8 cellular contexts compared by ENCODE assay signal in genomic region chr3:52231502-52232278, GRCh38. TPM values are rescaled to one million over a fixed set of nuclear protein-coding genes. Genes with fewer than 3 reads are reported as not detected.
A peak's percentile ranks its signal among the peaks of the same experiment; 100 is the strongest.
DNase-seq lines count a peak whose midpoint lies in the region; ATAC-seq, FAIRE-seq and TF ChIP-seq lines count a peak whose summit lies in the region.

No MANE protein-coding gene starts in this region.

- no TSS peak for BruUV-seq in K562 (replicated peaks; lab: Mats Ljungman, UMichigan)

- H3K4me1 ChIP-seq in K562 (replicated peaks in 1 of 2; ENCODE audit: control insufficient read depth in 2 of 2, insufficient read depth in 2 of 2, low read length in 2 of 2) (peaks cover 1 to 45% of the 10 kb centered on the region in 2 experiments; a peak in 4 of 5 replicates), left lung (peaks cover 3 to 45% of the 10 kb centered on the region in 2 donors)

- no peaks in the 10 kb centered on the region for H3K9me1 ChIP-seq in K562 (ENCODE audit: control insufficient read depth, insufficient read depth, low read length)

- TF ChIP-seq CTCF in LNCaP clone FGC (IDR thresholded peaks at IDR 0.05; ENCODE audit: control insufficient read depth, extremely low read depth, insufficient read depth) (peak; percentile 97), VCaP (conservative IDR thresholded peaks at IDR 0.05) (peak; percentile 98), K562 (IDR thresholded peaks at IDR 0.05 in 2 of 3, conservative IDR thresholded peaks at IDR 0.05 in 1 of 3; ENCODE audit: insufficient read depth in 2 of 3, low read depth in 1 of 3, low read length in 3 of 3) (peak; percentile 71 to 87 (median 77)), left lung (IDR thresholded peaks at IDR 0.05) (peak; percentile 81 to 96)

- DNase-seq in GM12891 (ENCODE audit: insufficient read length, low spot score): peak; percentile 88
- DNase-seq in LNCaP clone FGC (ENCODE audit: low read depth): no peak
- DNase-seq in K562 (ENCODE audit: extremely low read depth in 1 of 4, low spot score in 3 of 4): peak; percentile 64 to 72 (median 72)
- peak; percentile 80 to 95 for DNase-seq in left lung
- peak; percentile 71 to 88 (median 84) for DNase-seq in stimulated activated CD4-positive, alpha-beta T cell treated with anti-CD3 and anti-CD28 coated beads, TNF-alpha, amount 100 ng/mL, for 48 hours (ENCODE audit: low read depth in 3 of 3)
- no peak for DNase-seq in NCI-H446 treated with DMSO at 0.1 percent for 48 hours (lab: John Stamatoyannopoulos, UW)
- no peak for DNase-seq in NCI-H1092 treated with DMSO at 0.1 percent for 48 hours (lab: John Stamatoyannopoulos, UW)

- H3K27me3 ChIP-seq in K562 (ENCODE audit: control insufficient read depth in 2 of 2, insufficient read depth in 2 of 2, low read length in 2 of 2) (no peaks in the 10 kb centered on the region), left lung (no peaks in the 10 kb centered on the region)

- H4K20me1 ChIP-seq in K562 (replicated peaks; ENCODE audit: control insufficient read depth, insufficient read depth, low read length): no peaks in the 10 kb centered on the region; the same call in 1 of the 2 replicates

- TF ChIP-seq RAD21 in K562 (CRISPR knock-in tag; conservative IDR thresholded peaks at IDR 0.05 in 1 of 2, IDR thresholded peaks at IDR 0.05 in 1 of 2): peak; percentile 56 to 71

- CTCF ChIA-PET in K562 (lab: Yijun Ruan, JAX; ENCODE audit: low intra/inter-chr PET ratio): interaction anchor here (0.8 to 3.2 kb wide), 5 partner anchors 46 to 154 kb away, joined by 3 to 18 read pairs (median 4); partner anchors contain the start of gene WDR82

- ATAC-seq in K562: peak; percentile 82
- peak; percentile 83 for ATAC-seq in left lung

- intact Hi-C loops in K562 (cut with micrococcal nuclease) (loop anchor here (5.0 kb wide), 1 partner anchor 106 kb away; no protein-coding TSS in a partner anchor), left lung (cut with DNase I) (loop anchor here in 1 of 2 donors (5.0 to 10.0 kb wide), 2 partner anchors 111 to 213 kb away; partner anchors contain the start of gene SEMA3G)

- H3K79me2 ChIP-seq in K562 (ENCODE audit: control insufficient read depth, insufficient read depth, low read length): peaks cover 11% of the 10 kb centered on the region; the same call in 2 of the 3 replicates

- FAIRE-seq in GM12891 (lab: Jason Lieb, UNC) (peak; percentile 96), K562 (lab: Jason Lieb, UNC) (peak; percentile 6)

- 58% methylated on average over 26 of the region's 34 CpGs for WGBS in K562 (ENCODE audit: insufficient coverage, low coverage, missing lambda C conversion rate)

- H3K4me2 ChIP-seq in K562 (ENCODE audit: insufficient read depth, low read length): no peak overlapping the region

- TF ChIP-seq EP300 in K562 (IDR thresholded peaks at IDR 0.05; ENCODE audit: low read length): no peak

- H2AFZ ChIP-seq in K562 (ENCODE audit: low read depth, low read length): no peak overlapping the region

- TF ChIP-seq POLR2A in GM12891 (IDR thresholded peaks at IDR 0.05; ENCODE audit: low read depth, low read length): no peak
- no peak for TF ChIP-seq POLR2A in K562 (conservative IDR thresholded peaks at IDR 0.05)

- H3K27ac ChIP-seq in VCaP (no peak overlapping the region), K562 (ENCODE audit: extremely low read depth, low read depth, low read length) (no peak overlapping the region), left lung (no peak overlapping the region)

- in situ Hi-C loops in K562 (cut with MboI): no loop called here

- H3K9ac ChIP-seq in K562 (ENCODE audit: insufficient read depth in 1 of 2, low read depth in 2 of 2, low read length in 2 of 2): peak overlapping the region in 1 of 2 experiments; percentile 55; a peak in 1 of 4 replicates

- POLR2A ChIA-PET in K562 (lab: Yijun Ruan, JAX): interaction anchor here (0.8 to 1.1 kb wide), 5 partner anchors 9 to 153 kb away, joined by 3 to 8 read pairs (median 6); partner anchors contain the start of gene POC1A

- H3K4me3 ChIP-seq in LNCaP clone FGC (ENCODE audit: low read depth, low read length): no peak overlapping the region
- no peak overlapping the region for H3K4me3 ChIP-seq in K562
- no peak overlapping the region for H3K4me3 ChIP-seq in left lung

- H3K9me3 ChIP-seq in K562 (replicated peaks; ENCODE audit: control insufficient read depth, insufficient read depth, low read depth, low read length) (no peaks in the 10 kb centered on the region), left lung (no peaks in the 10 kb centered on the region)

- peaks cover 34% of the 10 kb centered on the region; the same call in 2 of the 3 replicates for H3K36me3 ChIP-seq in K562 (ENCODE audit: control insufficient read depth, insufficient read depth, low read length)
- peaks cover 0 to 85% of the 10 kb centered on the region in 2 donors for H3K36me3 ChIP-seq in left lung

RNA-seq across cellular contexts. Expression of gene TLR9, which starts 6.2 kb away (rescaled TPM):
- polyA plus RNA-seq in GM12891 (2012; ENCODE audit: low read depth, missing spikeins): 1.8 TPM
- total RNA-seq in K562 (2011; cell fraction: chromatin; rRNA removed; ENCODE audit: low replicate concordance): not detected in 2 replicates
- 0.13 TPM in 1 of 2 replicates, not detected in the other for total RNA-seq in K562 (2011; cell fraction: nucleolus; rRNA removed)
- 0.15 TPM in 1 of 2 replicates, not detected in the other for total RNA-seq in K562 (2011; cell fraction: nucleoplasm; rRNA removed)
- total RNA-seq in K562 (2014; rRNA removed) (not detected in 2 replicates), K562 (2014; rRNA removed; fragmentation: Illumina TruSeq; extraction: Trizol) (not detected in 2 replicates), K562 (2015; rRNA removed; fragmentation: Illumina TruSeq; extraction: Trizol) (not detected in 2 replicates), K562 (2021) (not detected in 2 replicates), left lung (1 to 10 TPM in 1 of 2 donors, not detected in 1; 1.5 TPM)
- polyA plus RNA-seq in K562 (2011; rRNA removed) (not detected in 2 replicates), K562 (2014; fragmentation: Illumina TruSeq; extraction: Trizol) (not detected in 2 replicates), K562 (2014; fragmentation: Nextera tagmentation; extraction: Ambion mirVana) (not detected), K562 (2014; rRNA removed) (not detected in 2 replicates)
- polyA plus RNA-seq in K562 (2011; cell fraction: cytosol; rRNA removed): not detected in 2 replicates
- polyA plus RNA-seq in K562 (2011; cell fraction: nucleus; rRNA removed): 0.10 TPM in 1 of 2 replicates, not detected in the other
- polyA plus RNA-seq in K562 (2012): 0.01 and 0.21 TPM in 2 replicates
- not detected in 2 replicates for polyA minus RNA-seq in K562 (2011; rRNA and poly(A)+ RNA removed)
- polyA minus RNA-seq in K562 (2011; cell fraction: cytosol; rRNA and poly(A)+ RNA removed): not detected in 2 replicates
- not detected in 2 replicates for polyA minus RNA-seq in K562 (2011; cell fraction: nucleus; rRNA and poly(A)+ RNA removed)

RNA-seq across cellular contexts. Expression of gene TWF2, which starts 7.3 kb away (rescaled TPM):
- polyA plus RNA-seq in GM12891 (2012; ENCODE audit: low read depth, missing spikeins): 45.3 TPM
- total RNA-seq in K562 (2011; cell fraction: chromatin; rRNA removed; ENCODE audit: low replicate concordance): 4.4 and 12.4 TPM in 2 replicates
- total RNA-seq in K562 (2011; cell fraction: nucleolus; rRNA removed): 15.1 and 18.7 TPM in 2 replicates
- 6.9 and 10.0 TPM in 2 replicates for total RNA-seq in K562 (2011; cell fraction: nucleoplasm; rRNA removed)
- 49.1 and 56.9 TPM in 2 replicates for total RNA-seq in K562 (2014; rRNA removed)
- total RNA-seq in K562 (2014; rRNA removed; fragmentation: Illumina TruSeq; extraction: Trizol): 9.6 and 11.4 TPM in 2 replicates
- 26.8 and 27.0 TPM in 2 replicates for total RNA-seq in K562 (2015; rRNA removed; fragmentation: Illumina TruSeq; extraction: Trizol)
- total RNA-seq in K562 (2021): 49.1 and 53.6 TPM in 2 replicates
- 35.7 and 47.1 TPM in 2 replicates for polyA plus RNA-seq in K562 (2011; rRNA removed)
- polyA plus RNA-seq in K562 (2011; cell fraction: cytosol; rRNA removed): 68.9 and 112 TPM in 2 replicates
- polyA plus RNA-seq in K562 (2011; cell fraction: nucleus; rRNA removed): 30.0 and 32.4 TPM in 2 replicates
- polyA plus RNA-seq in K562 (2012): 38.0 and 90.9 TPM in 2 replicates
- 29.7 and 43.9 TPM in 2 replicates for polyA plus RNA-seq in K562 (2014; fragmentation: Illumina TruSeq; extraction: Trizol)
- 1 to 10 TPM in 1 of 2 experiments, under 1 TPM in 1; 0.11 to 1.7 TPM for polyA plus RNA-seq in K562 (2014; fragmentation: Nextera tagmentation; extraction: Ambion mirVana)
- polyA plus RNA-seq in K562 (2014; rRNA removed): 59.4 and 61.9 TPM in 2 replicates
- polyA minus RNA-seq in K562 (2011; rRNA and poly(A)+ RNA removed): 21.1 and 22.8 TPM in 2 replicates
- polyA minus RNA-seq in K562 (2011; cell fraction: cytosol; rRNA and poly(A)+ RNA removed): 37.2 and 37.3 TPM in 2 replicates
- polyA minus RNA-seq in K562 (2011; cell fraction: nucleus; rRNA and poly(A)+ RNA removed): 6.6 and 9.1 TPM in 2 replicates
- 10 to 100 TPM; 47.7 to 77.5 TPM for total RNA-seq in left lung

RNA-seq across cellular contexts. Expression of gene PPM1M, which starts 13.9 kb away (rescaled TPM):
- 19.3 TPM for polyA plus RNA-seq in GM12891 (2012; ENCODE audit: low read depth, missing spikeins)
- 11.6 and 26.7 TPM in 2 replicates for total RNA-seq in K562 (2011; cell fraction: chromatin; rRNA removed; ENCODE audit: low replicate concordance)
- 12.4 and 21.7 TPM in 2 replicates for total RNA-seq in K562 (2011; cell fraction: nucleolus; rRNA removed)
- 15.0 and 16.4 TPM in 2 replicates for total RNA-seq in K562 (2011; cell fraction: nucleoplasm; rRNA removed)
- 4.4 and 4.5 TPM in 2 replicates for total RNA-seq in K562 (2014; rRNA removed)
- 3.3 TPM in 2 replicates for total RNA-seq in K562 (2014; rRNA removed; fragmentation: Illumina TruSeq; extraction: Trizol)
- total RNA-seq in K562 (2015; rRNA removed; fragmentation: Illumina TruSeq; extraction: Trizol): 2.0 and 2.8 TPM in 2 replicates
- 5.0 and 7.0 TPM in 2 replicates for total RNA-seq in K562 (2021)
- 9.2 and 9.9 TPM in 2 replicates for polyA plus RNA-seq in K562 (2011; rRNA removed)
- 9.0 and 11.2 TPM in 2 replicates for polyA plus RNA-seq in K562 (2011; cell fraction: cytosol; rRNA removed)
- polyA plus RNA-seq in K562 (2011; cell fraction: nucleus; rRNA removed): 37.5 and 44.1 TPM in 2 replicates
- polyA plus RNA-seq in K562 (2012): 5.9 and 21.1 TPM in 2 replicates
- polyA plus RNA-seq in K562 (2014; fragmentation: Illumina TruSeq; extraction: Trizol): 6.5 and 6.6 TPM in 2 replicates
- 1 to 10 TPM; 1.4 to 1.5 TPM for polyA plus RNA-seq in K562 (2014; fragmentation: Nextera tagmentation; extraction: Ambion mirVana)
- polyA plus RNA-seq in K562 (2014; rRNA removed): 4.6 and 6.9 TPM in 2 replicates
- polyA minus RNA-seq in K562 (2011; rRNA and poly(A)+ RNA removed): 4.8 and 5.7 TPM in 2 replicates
- 2.2 and 2.7 TPM in 2 replicates for polyA minus RNA-seq in K562 (2011; cell fraction: cytosol; rRNA and poly(A)+ RNA removed)
- 6.2 and 7.9 TPM in 2 replicates for polyA minus RNA-seq in K562 (2011; cell fraction: nucleus; rRNA and poly(A)+ RNA removed)
- 10 to 100 TPM; 33.1 to 48.3 TPM for total RNA-seq in left lung

RNA-seq across cellular contexts. Expression of gene ALAS1, which starts 33.7 kb away (rescaled TPM):
- 61.9 TPM for polyA plus RNA-seq in GM12891 (2012; ENCODE audit: low read depth, missing spikeins)
- 14.5 and 27.2 TPM in 2 replicates for total RNA-seq in K562 (2011; cell fraction: chromatin; rRNA removed; ENCODE audit: low replicate concordance)
- 14.3 and 26.5 TPM in 2 replicates for total RNA-seq in K562 (2011; cell fraction: nucleolus; rRNA removed)
- 13.9 and 14.0 TPM in 2 replicates for total RNA-seq in K562 (2011; cell fraction: nucleoplasm; rRNA removed)
- 21.8 and 27.3 TPM in 2 replicates for total RNA-seq in K562 (2014; rRNA removed)
- 22.7 and 23.8 TPM in 2 replicates for total RNA-seq in K562 (2014; rRNA removed; fragmentation: Illumina TruSeq; extraction: Trizol)
- total RNA-seq in K562 (2015; rRNA removed; fragmentation: Illumina TruSeq; extraction: Trizol): 34.5 and 36.8 TPM in 2 replicates
- 24.3 and 27.6 TPM in 2 replicates for total RNA-seq in K562 (2021)
- 30.4 and 34.4 TPM in 2 replicates for polyA plus RNA-seq in K562 (2011; rRNA removed)
- 35.6 and 59.5 TPM in 2 replicates for polyA plus RNA-seq in K562 (2011; cell fraction: cytosol; rRNA removed)
- polyA plus RNA-seq in K562 (2011; cell fraction: nucleus; rRNA removed): 26.6 and 46.7 TPM in 2 replicates
- polyA plus RNA-seq in K562 (2012): 28.0 and 35.8 TPM in 2 replicates
- 39.2 and 41.6 TPM in 2 replicates for polyA plus RNA-seq in K562 (2014; fragmentation: Illumina TruSeq; extraction: Trizol)
- 10 to 100 TPM; 37.8 to 49.5 TPM for polyA plus RNA-seq in K562 (2014; fragmentation: Nextera tagmentation; extraction: Ambion mirVana)
- polyA plus RNA-seq in K562 (2014; rRNA removed): 21.4 and 24.4 TPM in 2 replicates
- polyA minus RNA-seq in K562 (2011; rRNA and poly(A)+ RNA removed): 21.4 and 27.1 TPM in 2 replicates
- polyA minus RNA-seq in K562 (2011; cell fraction: cytosol; rRNA and poly(A)+ RNA removed): 20.3 and 25.5 TPM in 2 replicates
- polyA minus RNA-seq in K562 (2011; cell fraction: nucleus; rRNA and poly(A)+ RNA removed): 9.0 and 9.6 TPM in 2 replicates
- 10 to 100 TPM; 66.7 to 70.1 TPM for total RNA-seq in left lung

RNA-seq across cellular contexts. Expression of gene WDR82, which starts 46.8 kb away (rescaled TPM):
- 26.5 TPM for polyA plus RNA-seq in GM12891 (2012; ENCODE audit: low read depth, missing spikeins)
- 32.1 and 34.4 TPM in 2 replicates for total RNA-seq in K562 (2011; cell fraction: chromatin; rRNA removed; ENCODE audit: low replicate concordance)
- total RNA-seq in K562 (2011; cell fraction: nucleolus; rRNA removed): 18.3 and 21.8 TPM in 2 replicates
- 32.9 and 48.2 TPM in 2 replicates for total RNA-seq in K562 (2011; cell fraction: nucleoplasm; rRNA removed)
- total RNA-seq in K562 (2014; rRNA removed) (22.0 and 29.6 TPM in 2 replicates), K562 (2014; rRNA removed; fragmentation: Illumina TruSeq; extraction: Trizol) (37.1 and 41.0 TPM in 2 replicates), K562 (2015; rRNA removed; fragmentation: Illumina TruSeq; extraction: Trizol) (36.1 and 39.0 TPM in 2 replicates), K562 (2021) (44.4 and 45.9 TPM in 2 replicates), left lung (10 to 100 TPM; 60.2 to 67.9 TPM)
- polyA plus RNA-seq in K562 (2011; rRNA removed) (38.0 and 62.9 TPM in 2 replicates), K562 (2014; fragmentation: Illumina TruSeq; extraction: Trizol) (45.3 and 46.2 TPM in 2 replicates), K562 (2014; fragmentation: Nextera tagmentation; extraction: Ambion mirVana) (1 to 10 TPM; 6.4 to 8.0 TPM), K562 (2014; rRNA removed) (30.6 and 37.7 TPM in 2 replicates)
- polyA plus RNA-seq in K562 (2011; cell fraction: cytosol; rRNA removed): 25.3 and 36.3 TPM in 2 replicates
- polyA plus RNA-seq in K562 (2011; cell fraction: nucleus; rRNA removed): 9.0 and 10.3 TPM in 2 replicates
- polyA plus RNA-seq in K562 (2012): 26.5 and 47.8 TPM in 2 replicates
- polyA minus RNA-seq in K562 (2011; rRNA and poly(A)+ RNA removed): 59.8 and 79.3 TPM in 2 replicates
- polyA minus RNA-seq in K562 (2011; cell fraction: cytosol; rRNA and poly(A)+ RNA removed): 28.9 and 31.4 TPM in 2 replicates
- 9.8 and 14.4 TPM in 2 replicates for polyA minus RNA-seq in K562 (2011; cell fraction: nucleus; rRNA and poly(A)+ RNA removed)

Comparison
In these comparisons a context has a peak if more than half of its experiments do, and no peak if none do; other contexts are left out.
1. DNase-seq: peak in GM12891 (single experiment), K562 (4 of 4), left lung (2 of 2) and stimulated activated CD4-positive, alpha-beta T cell treated with anti-CD3 and anti-CD28 coated beads, TNF-alpha, amount 100 ng/mL, for 48 hours (3 of 3); none in LNCaP clone FGC (single experiment), NCI-H446 treated with DMSO at 0.1 percent for 48 hours (single experiment) and NCI-H1092 treated with DMSO at 0.1 percent for 48 hours (single experiment).
2. Peak in every context shown above with its lines, with median percentiles within 50 percentile points of each other: CTCF ChIP-seq.